In the genomic region with DNA sequence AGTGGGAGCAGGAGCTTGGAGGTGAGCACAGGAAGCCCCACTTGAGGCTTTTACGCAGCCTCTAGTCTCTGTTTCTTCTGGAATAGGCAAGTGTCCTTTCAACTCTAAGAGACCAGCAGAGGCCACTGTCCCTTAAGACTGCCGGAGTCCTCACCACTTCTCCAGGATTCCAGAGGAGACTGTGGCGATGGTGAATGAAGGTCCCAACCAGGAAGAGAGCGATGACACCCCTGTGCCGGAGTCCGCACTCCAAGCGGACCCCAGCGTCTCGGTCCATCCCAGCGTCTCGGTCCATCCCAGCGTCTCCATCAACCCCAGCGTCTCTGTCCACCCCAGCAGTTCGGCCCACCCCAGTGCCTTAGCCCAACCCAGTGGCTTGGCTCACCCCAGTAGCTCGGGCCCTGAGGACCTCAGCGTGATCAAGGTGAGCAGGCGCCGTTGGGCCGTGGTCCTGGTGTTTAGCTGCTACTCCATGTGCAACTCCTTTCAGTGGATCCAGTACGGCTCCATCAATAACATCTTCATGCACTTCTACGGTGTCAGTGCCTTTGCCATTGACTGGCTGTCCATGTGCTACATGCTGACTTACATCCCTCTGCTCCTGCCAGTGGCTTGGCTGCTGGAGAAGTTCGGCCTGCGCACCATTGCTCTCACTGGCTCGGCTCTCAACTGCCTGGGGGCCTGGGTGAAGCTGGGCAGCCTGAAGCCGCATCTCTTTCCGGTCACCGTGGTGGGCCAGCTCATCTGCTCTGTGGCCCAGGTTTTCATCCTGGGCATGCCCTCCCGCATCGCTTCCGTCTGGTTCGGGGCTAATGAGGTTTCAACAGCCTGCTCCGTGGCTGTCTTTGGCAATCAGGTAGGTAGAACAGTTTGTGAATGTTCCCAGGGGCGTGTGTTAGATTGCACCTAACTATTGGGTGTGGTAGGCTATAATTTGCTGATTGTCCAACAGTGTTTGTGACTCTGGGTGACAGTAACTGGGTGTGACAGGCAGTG, we compare ENCODE assay signal across 1 cellular context.
TF ChIP-seq lines count a peak whose summit lies in the region.

No MANE protein-coding gene starts in this region.

TF ChIP-seq in H1, 55 proteins besides CTCF, POLR2A, EP300 and RAD21:
- TF ChIP-seq RXRA (IDR thresholded peaks at IDR 0.05; ENCODE audit: insufficient read depth, low read depth, low read length) = no peak
- no peak for TF ChIP-seq HDAC6 (IDR thresholded peaks at IDR 0.05; ENCODE audit: low read depth, low read length)
- TF ChIP-seq SP4 (IDR thresholded peaks at IDR 0.05; ENCODE audit: low read length) = no peak
- TF ChIP-seq PHF8 (conservative IDR thresholded peaks at IDR 0.05; ENCODE audit: low read depth, low read length) = no peak; the same call in 1 of the 2 replicates
- TF ChIP-seq NRF1 (IDR thresholded peaks at IDR 0.05; ENCODE audit: low read depth, low read length) = no peak
- TF ChIP-seq TBP (IDR thresholded peaks at IDR 0.05; ENCODE audit: low read depth, low read length) = no peak
- no peak for TF ChIP-seq SAP30 (IDR thresholded peaks at IDR 0.05; ENCODE audit: insufficient read depth, insufficient replicate concordance, low read length)
- TF ChIP-seq, protein P1, sequence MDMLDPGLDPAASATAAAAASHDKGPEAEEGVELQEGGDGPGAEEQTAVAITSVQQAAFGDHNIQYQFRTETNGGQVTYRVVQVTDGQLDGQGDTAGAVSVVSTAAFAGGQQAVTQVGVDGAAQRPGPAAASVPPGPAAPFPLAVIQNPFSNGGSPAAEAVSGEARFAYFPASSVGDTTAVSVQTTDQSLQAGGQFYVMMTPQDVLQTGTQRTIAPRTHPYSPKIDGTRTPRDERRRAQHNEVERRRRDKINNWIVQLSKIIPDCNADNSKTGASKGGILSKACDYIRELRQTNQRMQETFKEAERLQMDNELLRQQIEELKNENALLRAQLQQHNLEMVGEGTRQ (IDR thresholded peaks at IDR 0.05; ENCODE audit: low read length) = no peak
- TF ChIP-seq GABPA (IDR thresholded peaks at IDR 0.05; ENCODE audit: borderline replicate concordance, insufficient read depth, low read length) = no peak
- TF ChIP-seq E2F6 (IDR thresholded peaks at IDR 0.05) = no peak
- TF ChIP-seq SUZ12 (IDR thresholded peaks at IDR 0.05; ENCODE audit: low read length) = no peak
- no peak for TF ChIP-seq TEAD4 (IDR thresholded peaks at IDR 0.05; ENCODE audit: low read depth, low read length)
- no peak for TF ChIP-seq GTF2F1 (IDR thresholded peaks at IDR 0.05; ENCODE audit: borderline replicate concordance, low read depth, low read length)
- TF ChIP-seq JUN (IDR thresholded peaks at IDR 0.05; ENCODE audit: low read depth, low read length) = no peak
- TF ChIP-seq CHD2 (IDR thresholded peaks at IDR 0.05; ENCODE audit: low read length) = no peak
- no peak for TF ChIP-seq KDM4A (IDR thresholded peaks at IDR 0.05; ENCODE audit: low read depth, low read length, severe bottlenecking)
- TF ChIP-seq CHD7 (IDR thresholded peaks at IDR 0.05; ENCODE audit: insufficient replicate concordance, low read length) = no peak
- no peak for TF ChIP-seq CREB1 (IDR thresholded peaks at IDR 0.05)
- TF ChIP-seq, protein P2, sequence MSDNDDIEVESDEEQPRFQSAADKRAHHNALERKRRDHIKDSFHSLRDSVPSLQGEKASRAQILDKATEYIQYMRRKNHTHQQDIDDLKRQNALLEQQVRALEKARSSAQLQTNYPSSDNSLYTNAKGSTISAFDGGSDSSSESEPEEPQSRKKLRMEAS (IDR thresholded peaks at IDR 0.05) = 0 out of 2 replicates have a peak, but pooled peaks have one; percentile 17
- TF ChIP-seq CTBP2 (IDR thresholded peaks at IDR 0.05; ENCODE audit: borderline replicate concordance, insufficient read depth, insufficient read length, low read length) = no peak
- no peak for TF ChIP-seq YY1 (IDR thresholded peaks at IDR 0.05; ENCODE audit: low read depth, low read length)
- TF ChIP-seq TAF1 (IDR thresholded peaks at IDR 0.05; ENCODE audit: low read depth, low read length) = 0 out of 2 replicates have a peak, but pooled peaks have one; percentile 3
- no peak for TF ChIP-seq POLR2AphosphoS5 (IDR thresholded peaks at IDR 0.05; ENCODE audit: low read depth, low read length)
- TF ChIP-seq HDAC2 (IDR thresholded peaks at IDR 0.05; ENCODE audit: borderline replicate concordance in 1 of 2, low read depth in 2 of 2, low read length in 2 of 2) = 0 out of 4 replicates have a peak, but pooled peaks of 1 of the 2 experiments have one; percentile 18
